15 cellular contexts compared by ENCODE assay signal in the genomic region with DNA sequence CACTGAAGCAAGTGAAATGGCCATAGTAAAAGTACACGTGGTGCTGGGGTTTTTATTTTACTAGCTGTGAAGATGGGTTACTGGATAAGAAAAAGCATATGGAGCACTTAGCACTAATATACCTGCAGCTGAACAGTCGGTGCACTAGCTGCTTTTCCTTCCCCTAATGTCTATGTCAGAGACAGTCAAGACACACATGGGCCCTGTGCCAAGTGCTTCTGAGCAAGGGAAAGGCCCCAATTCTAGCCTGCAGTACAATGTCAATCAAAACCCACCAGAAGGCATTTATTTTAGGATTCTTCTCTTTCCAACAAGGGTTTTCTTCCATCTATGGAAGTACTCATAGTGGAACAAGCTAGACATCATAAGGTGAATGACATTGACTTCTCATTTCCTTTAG.
"Had no signal": no experiment of that assay in that cellular context is flagged by ENCODE, and none has a peak within 500 bp of the region (broad histone marks: within the 10 kb centered on the region; RNA-seq: fewer than 3 reads in every experiment).

No MANE protein-coding gene starts in this region.

- H3K27me3 ChIP-seq: dorsolateral prefrontal cortex, right lobe of liver, tibial artery had no signal

- H3K9me3 ChIP-seq: lower lobe of right lung, right lobe of liver had no signal

- H3K4me1 ChIP-seq: lower lobe of right lung, tibial artery had no signal

- H3K36me3 ChIP-seq: lower lobe of right lung, right lobe of liver, tibial artery had no signal

- H3K4me3 ChIP-seq: dorsolateral prefrontal cortex, lower lobe of right lung, right lobe of liver, tibial artery had no signal

- H3K27ac ChIP-seq: dorsolateral prefrontal cortex, lower lobe of right lung, right lobe of liver, tibial artery had no signal

- DNase-seq: dorsolateral prefrontal cortex; effector CD4-positive, alpha-beta T cell; left ventricle myocardium superior; lower lobe of right lung; naive thymus-derived CD8-positive, alpha-beta T cell; nephron progenitor cell; nucleus accumbens; posterior cingulate gyrus; right lobe of liver; small intestine; stimulated activated CD4-positive, alpha-beta T cell treated with anti-CD3 and anti-CD28 coated beads, Interleukin-15, amount 100 ng/mL, for 24 hours; stimulated activated CD4-positive, alpha-beta T cell treated with anti-CD3 and anti-CD28 coated beads, Interleukin-2, amount 100 ng/mL, for 48 hours; stimulated activated naive B cell treated with anti-CD40 and anti-IgM and Interleukin-4, amounts not matched to agents 10 μg/mL and 1 μg/mL and 100 μg/mL, for 72 hours; stimulated activated naive CD8-positive, alpha-beta T cell treated with anti-CD3 and anti-CD28 coated beads, Interleukin-15, amount 100 ng/mL, for 72 hours; tibial artery had no signal
